In genomic region chr21:36702622-36702968, GRCh38 we compare ENCODE assay signal across 26 cellular contexts. TPM values are rescaled to one million over a fixed set of nuclear protein-coding genes. Genes with fewer than 3 reads are reported as not detected.
DNase-seq lines count a peak whose midpoint lies in the region; ATAC-seq and TF ChIP-seq lines count a peak whose summit lies in the region.
"Had no signal": no experiment of that assay in that cellular context is flagged by ENCODE, and none has a peak within 500 bp of the region (broad histone marks: within the 10 kb centered on the region; RNA-seq: fewer than 3 reads in every experiment).

No MANE protein-coding gene starts in this region.

- H3K4me3 Mint-ChIP-seq in activated CD4-positive, alpha-beta T cell treated with anti-CD3 and anti-CD28 coated beads for 36 hours: peak overlapping the region; percentile 19
- H3K4me3 Mint-ChIP-seq: T-helper 2 cell treated with Interferon-gamma antibody and Interleukin-4, amounts not matched to agents 5 μg/mL and 100 μg/mL, for 36 hours had no signal

- in situ Hi-C loops in G401 (cut with HindIII; ENCODE audit: low sequenced_read_pairs): no loop called here

- no peaks in the 10 kb centered on the region for H3K9me3 Mint-ChIP-seq in activated CD4-positive, alpha-beta T cell treated with anti-CD3 and anti-CD28 coated beads for 36 hours (ENCODE audit: low read depth)
- H3K9me3 Mint-ChIP-seq: CD4-positive, alpha-beta memory T cell; T-helper 2 cell treated with Interferon-gamma antibody and Interleukin-4, amounts not matched to agents 5 μg/mL and 100 μg/mL, for 36 hours had no signal

- CTCF ChIA-PET in activated CD4-positive, alpha-beta T cell treated with anti-CD3 and anti-CD28 coated beads for 36 hours (lab: Charles Lee): interaction anchor here (0.6 to 1.0 kb wide), 2 partner anchors 72 to 280 kb away, joined by 4 to 5 read pairs; no protein-coding TSS in a partner anchor
- CTCF ChIA-PET in RWPE1 (lab: Yijun Ruan, JAX): no interaction called here

- POLR2A ChIA-PET in activated CD4-positive, alpha-beta T cell treated with anti-CD3 and anti-CD28 coated beads for 36 hours (lab: Charles Lee): no interaction called here
- POLR2A ChIA-PET in RWPE1 (lab: Yijun Ruan, JAX; ENCODE audit: low non-redundant PET): interaction anchor here (0.6 kb wide), 1 partner anchor 233 kb away, joined by 3 read pairs; no protein-coding TSS in a partner anchor

- H3K36me3 ChIP-seq in esophagus squamous epithelium: no peaks in the 10 kb centered on the region
- H3K36me3 ChIP-seq: brain microvascular endothelial cell, gastroesophageal sphincter, prostate gland, WERI-Rb-1 had no signal

- no peaks in the 10 kb centered on the region for H3K9me3 ChIP-seq in esophagus squamous epithelium
- H3K9me3 ChIP-seq: gastroesophageal sphincter, prostate gland had no signal

- WGBS in esophagus squamous epithelium, 2 donors: 0 to 17% methylated on average over 2 to 5 of the region's 6 CpGs

- intact Hi-C loops in activated CD4-positive, alpha-beta T cell treated with anti-CD3 and anti-CD28 coated beads for 36 hours (cut with DNase I, micrococcal nuclease): loop anchor here in 1 of 2 experiments (10.0 kb wide), 1 partner anchor 222 kb away; no protein-coding TSS in a partner anchor
- intact Hi-C loops in esophagus squamous epithelium (cut with DNase I): loop anchor here (10.0 kb wide), 1 partner anchor 198 kb away; no protein-coding TSS in a partner anchor

- ATAC-seq in activated CD4-positive, alpha-beta T cell treated with anti-CD3 and anti-CD28 coated beads for 36 hours: no peak
- no peak for ATAC-seq in GM18505 (IDR thresholded peaks at IDR 0.05; ENCODE audit: unreplicated experiment)
- ATAC-seq: gastroesophageal sphincter had no signal

- no peak for DNase-seq in activated CD4-positive, alpha-beta T cell treated with anti-CD3 and anti-CD28 coated beads for 36 hours
- no peak for DNase-seq in activated CD4-positive, alpha-beta T cell treated with anti-CD3 and anti-CD28 coated beads for 48 hours
- DNase-seq in RWPE1 (ENCODE audit: low spot score): no peak
- no peak for DNase-seq in esophagus squamous epithelium (lab: John Stamatoyannopoulos, UW)
- DNase-seq in skeletal muscle cell (ENCODE audit: low read depth): no peak
- no peak for DNase-seq in glomerular visceral epithelial cell (ENCODE audit: extremely low spot score)
- DNase-seq in G401 (ENCODE audit: low spot score): no peak
- DNase-seq: activated effector memory CD4-positive, alpha-beta T cell treated with anti-CD3 and anti-CD28 coated beads, Interleukin-2, amount 50 U/mL, for 16 hours; brain microvascular endothelial cell; CD4-positive, alpha-beta memory T cell; DMS 273 treated with DMSO at 0.1 percent for 48 hours; effector memory CD4-positive, alpha-beta T cell; GDM1; NCI-H1105 treated with DMSO at 0.1 percent for 48 hours; NCI-H2029 treated with DMSO at 0.1 percent for 48 hours; NCI-H2227 treated with DMSO at 0.1 percent for 48 hours; NCI-H748 treated with DMSO at 0.1 percent for 48 hours; Right ventricle myocardium superior; stimulated activated CD8-positive, alpha-beta memory T cell treated with anti-CD3 and anti-CD28 coated beads, Interleukin-4, amount 100 ng/mL, for 48 hours; WERI-Rb-1 had no signal

- H3K27ac Mint-ChIP-seq in activated CD4-positive, alpha-beta T cell treated with anti-CD3 and anti-CD28 coated beads for 36 hours: no peak overlapping the region
- H3K27ac Mint-ChIP-seq: T-helper 2 cell treated with Interferon-gamma antibody and Interleukin-4, amounts not matched to agents 5 μg/mL and 100 μg/mL, for 36 hours had no signal

- H3K4me1 ChIP-seq in esophagus squamous epithelium: peaks cover 40 to 96% (median 53%) of the 10 kb centered on the region in 3 donors

- TF ChIP-seq POLR2A in esophagus squamous epithelium (IDR thresholded peaks at IDR 0.05) (no peak), GM18505 (IDR thresholded peaks at IDR 0.05; ENCODE audit: borderline replicate concordance, extremely low read depth, insufficient read depth, insufficient read length) (no peak)

- H3K36me3 Mint-ChIP-seq in activated CD4-positive, alpha-beta T cell treated with anti-CD3 and anti-CD28 coated beads for 36 hours (ENCODE audit: low read depth): no peaks in the 10 kb centered on the region
- H3K36me3 Mint-ChIP-seq: CD4-positive, alpha-beta memory T cell had no signal

- peaks cover 0 to 100% (median 18%) of the 10 kb centered on the region in 4 donors for H3K27me3 ChIP-seq in esophagus squamous epithelium

- TF ChIP-seq CTCF in RWPE1 (conservative IDR thresholded peaks at IDR 0.05; ENCODE audit: low read depth): no peak
- TF ChIP-seq CTCF in esophagus squamous epithelium (IDR thresholded peaks at IDR 0.05): no peak

- peak overlapping the region; percentile 73 to 92 (median 77) for H3K4me3 ChIP-seq in esophagus squamous epithelium
- peak overlapping the region; percentile 55 for H3K4me3 ChIP-seq in skeletal muscle cell (ENCODE audit: low read depth, low read length)
- H3K4me3 ChIP-seq: gastroesophageal sphincter had no signal

- peaks cover 47% of the 10 kb centered on the region for H3K4me1 Mint-ChIP-seq in activated CD4-positive, alpha-beta T cell treated with anti-CD3 and anti-CD28 coated beads for 36 hours

- H3K27ac ChIP-seq in RWPE1: peak overlapping the region; percentile 94
- peak overlapping the region; percentile 70 to 97 (median 96) for H3K27ac ChIP-seq in esophagus squamous epithelium
- H3K27ac ChIP-seq: 22Rv1, brain microvascular endothelial cell, gastroesophageal sphincter, prostate gland, WERI-Rb-1 had no signal

- H3K27me3 Mint-ChIP-seq in activated CD4-positive, alpha-beta T cell treated with anti-CD3 and anti-CD28 coated beads for 36 hours: peaks cover 67% of the 10 kb centered on the region

RNA-seq across cellular contexts. Expression of gene SIM2, which starts 3.7 kb away (rescaled TPM):
- total RNA-seq in activated CD4-positive, alpha-beta T cell treated with anti-CD3 and anti-CD28 coated beads for 36 hours: 1 to 10 TPM; 2.0 to 2.4 TPM
- total RNA-seq in esophagus squamous epithelium: 10 to 100 TPM; 20.3 to 49.4 (median 29.9) TPM
- 2.0 and 4.7 TPM in 2 replicates for total RNA-seq in G401 (2014; rRNA removed; shearing (Covaris generic))
- total RNA-seq: CD4-positive, alpha-beta memory T cell; mononuclear cell; Right ventricle myocardium superior had no signal
